Comparison of ENCODE assay signal across 7 cellular contexts in the genomic region with DNA sequence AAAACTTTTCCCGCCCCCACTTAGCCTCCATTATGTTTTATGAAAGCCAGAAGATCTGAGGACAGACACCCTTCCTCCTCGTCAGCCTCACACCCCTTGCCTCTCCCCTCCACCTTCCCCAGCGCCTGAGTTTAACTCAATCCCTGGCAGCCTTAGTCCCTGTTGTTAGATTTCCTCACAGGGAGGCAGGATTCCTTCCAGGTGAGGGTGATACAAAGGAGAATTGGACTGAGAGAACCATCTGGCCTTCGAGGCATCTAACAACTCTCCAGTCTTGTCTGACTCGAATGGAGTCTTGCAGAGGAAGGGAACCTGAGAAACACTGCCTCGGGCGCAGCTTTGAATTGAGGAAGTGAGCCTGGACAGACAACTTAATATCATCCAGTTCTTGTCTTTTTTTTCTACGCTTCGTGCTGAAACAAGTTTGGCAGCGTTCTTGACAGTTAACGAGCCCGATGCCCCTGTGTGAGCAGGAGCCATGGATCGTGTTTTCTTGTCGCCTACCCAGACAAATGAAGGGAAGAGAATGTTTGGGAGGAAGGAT. TPM values are rescaled to one million over a fixed set of nuclear protein-coding genes. Genes with fewer than 3 reads are reported as not detected.
DNase-seq lines count a peak whose midpoint lies in the region; ATAC-seq, FAIRE-seq and TF ChIP-seq lines count a peak whose summit lies in the region.

No MANE protein-coding gene starts in this region.

- H3K9me2 ChIP-seq in Karpas-422 (replicated peaks; ENCODE audit: insufficient read depth, low read length): no peaks in the 10 kb centered on the region

- H3K4me3 Mint-ChIP-seq in activated naive CD8-positive, alpha-beta T cell treated with anti-CD3 and anti-CD28 coated beads for 36 hours: peak overlapping the region; percentile 79

- DNase-seq in GM13977 (ENCODE audit: low spot score) (peak; percentile 79), Karpas-422 (peak; percentile 92), kidney (peak; percentile 69), substantia nigra (lab: John Stamatoyannopoulos, UW) (peak in 3 of 49 donors; percentile 17 to 63 (median 40))
- no peak for DNase-seq in activated naive CD8-positive, alpha-beta T cell treated with anti-CD3 and anti-CD28 coated beads for 36 hours

- FAIRE-seq in kidney (lab: Jason Lieb, UNC): no peak

- no peaks in the 10 kb centered on the region for H3K36me3 ChIP-seq in Karpas-422 (ENCODE audit: insufficient read depth, low read length)
- H3K36me3 ChIP-seq in kidney (ENCODE audit: control insufficient read depth in 1 of 2, insufficient read depth in 2 of 2, low read length in 2 of 2): peaks cover 2 to 6% of the 10 kb centered on the region in 2 donors

- H3K27ac Mint-ChIP-seq in activated naive CD8-positive, alpha-beta T cell treated with anti-CD3 and anti-CD28 coated beads for 36 hours: peak overlapping the region; percentile 78

- intact Hi-C loops in kidney (cut with DNase I): no loop called here

- H3K9me3 ChIP-seq in Karpas-422 (ENCODE audit: low read length) (no peaks in the 10 kb centered on the region), kidney (ENCODE audit: control insufficient read depth in 1 of 2, low read length in 2 of 2) (no peaks in the 10 kb centered on the region)

- peaks cover 4% of the 10 kb centered on the region; the same call in 1 of the 2 replicates for H3K79me2 ChIP-seq in Karpas-422 (ENCODE audit: low read length)

- ATAC-seq in GM18867 (IDR thresholded peaks at IDR 0.05; ENCODE audit: unreplicated experiment) (no peak), GM21367 (IDR thresholded peaks at IDR 0.05; ENCODE audit: unreplicated experiment) (no peak)

- no peaks in the 10 kb centered on the region for H4K20me1 ChIP-seq in Karpas-422 (ENCODE audit: insufficient read depth, low read depth, low read length)

- TF ChIP-seq CTCF in GM13977 (IDR thresholded peaks at IDR 0.05; ENCODE audit: extremely low read depth, insufficient read depth, missing control alignments) (no peak), kidney (IDR thresholded peaks at IDR 0.05; ENCODE audit: borderline replicate concordance, extremely low read depth, insufficient read depth) (no peak)

- H3K9me3 Mint-ChIP-seq in activated naive CD8-positive, alpha-beta T cell treated with anti-CD3 and anti-CD28 coated beads for 36 hours: no peaks in the 10 kb centered on the region

- peaks cover 2% of the 10 kb centered on the region for H3K36me3 Mint-ChIP-seq in activated naive CD8-positive, alpha-beta T cell treated with anti-CD3 and anti-CD28 coated beads for 36 hours

- H2AFZ ChIP-seq in Karpas-422 (ENCODE audit: low read length): peak overlapping the region; percentile 78; the same call in 1 of the 2 replicates

- no peaks in the 10 kb centered on the region for H3K27me3 Mint-ChIP-seq in activated naive CD8-positive, alpha-beta T cell treated with anti-CD3 and anti-CD28 coated beads for 36 hours

- peak overlapping the region; percentile 81 for H3K4me3 ChIP-seq in Karpas-422 (ENCODE audit: low read length)
- H3K4me3 ChIP-seq in kidney (ENCODE audit: low read length in 2 of 2): peak overlapping the region; percentile 13 to 78

- no peaks in the 10 kb centered on the region for H3K27me3 ChIP-seq in Karpas-422 (ENCODE audit: low read length)

- peak overlapping the region; percentile 97 for H3K4me2 ChIP-seq in Karpas-422 (ENCODE audit: low read depth, low read length, poor library complexity, severe bottlenecking)

- peak overlapping the region; percentile 87 for H3K9ac ChIP-seq in Karpas-422 (ENCODE audit: low read length)
- H3K9ac ChIP-seq in kidney (ENCODE audit: low read length in 2 of 2): peak overlapping the region; percentile 54 to 79

- peaks cover 23% of the 10 kb centered on the region for H3K4me1 Mint-ChIP-seq in activated naive CD8-positive, alpha-beta T cell treated with anti-CD3 and anti-CD28 coated beads for 36 hours

- H3K27ac ChIP-seq in Karpas-422 (ENCODE audit: low read length): peak overlapping the region; percentile 95
- peak overlapping the region; percentile 83 to 100 for H3K27ac ChIP-seq in kidney (ENCODE audit: low read depth in 2 of 2, low read length in 2 of 2)
- H3K27ac ChIP-seq in substantia nigra (ENCODE audit: low read depth, low read length, poor library complexity, severe bottlenecking): peak overlapping the region; percentile 95

- in situ Hi-C loops in GM13977 (cut with MboI; ENCODE audit: low pct_unique_long_range_greater_than_20kb, low sequenced_read_pairs, unreplicated experiment): loop anchor here (25.0 kb wide), 1 partner anchor 110 kb away; no protein-coding TSS in a partner anchor

- peaks cover 29% of the 10 kb centered on the region for H3K4me1 ChIP-seq in Karpas-422 (ENCODE audit: low read length)
- H3K4me1 ChIP-seq in kidney (ENCODE audit: control insufficient read depth in 1 of 2, insufficient read depth in 1 of 2, low read depth in 1 of 2, low read length in 2 of 2): peaks cover 11 to 12% of the 10 kb centered on the region in 2 donors

RNA-seq across cellular contexts. Expression of gene ZNF768, which starts 1.3 kb away (rescaled TPM):
- 59.4 and 107 TPM in 2 replicates for total RNA-seq in Karpas-422 (2014; rRNA removed; shearing (Covaris generic); ENCODE audit: low replicate concordance)
- 10 to 100 TPM; 11.4 to 11.8 TPM for total RNA-seq in activated naive CD8-positive, alpha-beta T cell treated with anti-CD3 and anti-CD28 coated beads for 36 hours
- total RNA-seq in kidney: 36.2 TPM
- 46.9 TPM for polyA plus RNA-seq in kidney (ENCODE audit: insufficient read depth, low read depth, low replicate concordance)

RNA-seq across cellular contexts. Expression of gene ZNF747, which starts 7.0 kb away (rescaled TPM):
- 9.8 and 16.9 TPM in 2 replicates for total RNA-seq in Karpas-422 (2014; rRNA removed; shearing (Covaris generic); ENCODE audit: low replicate concordance)
- total RNA-seq in activated naive CD8-positive, alpha-beta T cell treated with anti-CD3 and anti-CD28 coated beads for 36 hours: 10 to 100 TPM; 10.9 to 11.2 TPM
- 11.6 TPM for total RNA-seq in kidney
- polyA plus RNA-seq in kidney (ENCODE audit: insufficient read depth, low read depth, low replicate concordance): 10.1 TPM

RNA-seq across cellular contexts. Expression of gene ZNF764, which starts 30.5 kb away (rescaled TPM):
- 7.0 and 15.8 TPM in 2 replicates for total RNA-seq in Karpas-422 (2014; rRNA removed; shearing (Covaris generic); ENCODE audit: low replicate concordance)
- 10 to 100 TPM; 11.9 to 12.1 TPM for total RNA-seq in activated naive CD8-positive, alpha-beta T cell treated with anti-CD3 and anti-CD28 coated beads for 36 hours
- total RNA-seq in kidney: 11.9 TPM
- 4.4 TPM for polyA plus RNA-seq in kidney (ENCODE audit: insufficient read depth, low read depth, low replicate concordance)

RNA-seq across cellular contexts. Expression of gene ZNF688, which starts 43.8 kb away (rescaled TPM):
- total RNA-seq in Karpas-422 (2014; rRNA removed; shearing (Covaris generic); ENCODE audit: low replicate concordance): 18.0 and 24.9 TPM in 2 replicates
- total RNA-seq in activated naive CD8-positive, alpha-beta T cell treated with anti-CD3 and anti-CD28 coated beads for 36 hours: 1 to 10 TPM; 7.1 to 7.6 TPM
- total RNA-seq in kidney: 16.7 TPM
- polyA plus RNA-seq in kidney (ENCODE audit: insufficient read depth, low read depth, low replicate concordance): 32.7 TPM

RNA-seq across cellular contexts. Expression of gene ITGAL, which starts 55.2 kb away (rescaled TPM):
- 0.07 and 0.51 TPM in 2 replicates for total RNA-seq in Karpas-422 (2014; rRNA removed; shearing (Covaris generic); ENCODE audit: low replicate concordance)
- total RNA-seq in activated naive CD8-positive, alpha-beta T cell treated with anti-CD3 and anti-CD28 coated beads for 36 hours: 100 to 1,000 TPM; 233 to 235 TPM
- total RNA-seq in kidney: 19.6 TPM
- 0.56 TPM for polyA plus RNA-seq in kidney (ENCODE audit: insufficient read depth, low read depth, low replicate concordance)
